Comparison of ENCODE assay signal across 8 cellular contexts in genomic region chr19:46714523-46715106, GRCh38. TPM values are rescaled to one million over a fixed set of nuclear protein-coding genes. Genes with fewer than 3 reads are reported as not detected.
DNase-seq lines count a peak whose midpoint lies in the region; ATAC-seq and TF ChIP-seq lines count a peak whose summit lies in the region.

No MANE protein-coding gene starts in this region.

- CTCF ChIA-PET in activated CD4-positive, alpha-beta memory T cell treated with anti-CD3 and anti-CD28 coated beads, Interleukin-2, amount 10 ng/mL, durations not matched to agents 7 days and 5 days (lab: Charles Lee), result interaction anchor here (0.8 to 5.6 kb wide), 7 partner anchors 11 to 113 kb away, joined by 3 to 50 read pairs (median 5); partner anchors contain the start of gene CALM3

- H3K9ac ChIP-seq in fibroblast of lung (ENCODE audit: insufficient read depth, low read length), result peak overlapping the region; percentile 71

- peak overlapping the region; percentile 97 for H3K4me3 Mint-ChIP-seq in activated CD4-positive, alpha-beta memory T cell treated with anti-CD3 and anti-CD28 coated beads, Interleukin-2, amount 10 ng/mL, durations not matched to agents 7 days and 5 days

- H3K4me3 ChIP-seq in AG09309 (ENCODE audit: control insufficient read depth, low read depth, low read length) (peak overlapping the region; percentile 76), fibroblast of lung (replicated peaks in 1 of 4; ENCODE audit: control extremely low read depth in 1 of 4, insufficient read depth in 1 of 4, low read depth in 3 of 4, low read length in 4 of 4) (peak overlapping the region; percentile 73 to 89 (median 76)), retinal pigment epithelial cell (ENCODE audit: low read length) (peak overlapping the region; percentile 90)

- no peaks in the 10 kb centered on the region for H3K27me3 Mint-ChIP-seq in activated CD4-positive, alpha-beta memory T cell treated with anti-CD3 and anti-CD28 coated beads, Interleukin-2, amount 10 ng/mL, durations not matched to agents 7 days and 5 days

- TF ChIP-seq CTCF in AG09309 (IDR thresholded peaks at IDR 0.05; ENCODE audit: control insufficient read depth, insufficient read depth, low read depth, low read length, missing control alignments) (no peak), fibroblast of lung (conservative IDR thresholded peaks at IDR 0.05 in 1 of 2, IDR thresholded peaks at IDR 0.05 in 1 of 2; ENCODE audit: low read depth in 1 of 2, low read length in 2 of 2) (no peak), retinal pigment epithelial cell (conservative IDR thresholded peaks at IDR 0.05; ENCODE audit: low read depth, low read length) (no peak)

- no peaks in the 10 kb centered on the region for H3K9me3 Mint-ChIP-seq in activated CD4-positive, alpha-beta memory T cell treated with anti-CD3 and anti-CD28 coated beads, Interleukin-2, amount 10 ng/mL, durations not matched to agents 7 days and 5 days

- peaks cover 17% of the 10 kb centered on the region for H3K79me2 ChIP-seq in fibroblast of lung (ENCODE audit: control insufficient read depth, insufficient read depth, low read length)

- H2AFZ ChIP-seq in fibroblast of lung (ENCODE audit: low read length), result peak overlapping the region; percentile 35

- no peaks in the 10 kb centered on the region for H4K20me1 ChIP-seq in fibroblast of lung (ENCODE audit: control insufficient read depth, extremely low read depth, insufficient read depth, low read length)

- peak overlapping the region; percentile 95 for H3K27ac Mint-ChIP-seq in activated CD4-positive, alpha-beta memory T cell treated with anti-CD3 and anti-CD28 coated beads, Interleukin-2, amount 10 ng/mL, durations not matched to agents 7 days and 5 days

- H3K4me2 ChIP-seq in fibroblast of lung (ENCODE audit: extremely low read depth, insufficient read depth, low read length), result peak overlapping the region; percentile 95

- H3K9me3 ChIP-seq in fibroblast of lung (ENCODE audit: control insufficient read depth, insufficient read depth, low read depth, low read length), result no peaks in the 10 kb centered on the region

- POLR2A ChIA-PET in activated CD4-positive, alpha-beta memory T cell treated with anti-CD3 and anti-CD28 coated beads, Interleukin-2, amount 10 ng/mL, durations not matched to agents 7 days and 5 days (lab: Charles Lee), result interaction anchor here (0.8 to 5.1 kb wide), 18 partner anchors 9 to 541 kb away, joined by 3 to 40 read pairs (median 5); partner anchors contain the start of genes CALM3, CCDC9, DACT3 and SLC1A5

- peaks cover 61% of the 10 kb centered on the region for H3K36me3 Mint-ChIP-seq in activated CD4-positive, alpha-beta memory T cell treated with anti-CD3 and anti-CD28 coated beads, Interleukin-2, amount 10 ng/mL, durations not matched to agents 7 days and 5 days (ENCODE audit: low read depth)

- peaks cover 5% of the 10 kb centered on the region for H3K36me3 ChIP-seq in fibroblast of lung (ENCODE audit: control insufficient read depth, insufficient read depth, low read length)

- peak overlapping the region; percentile 93 for H3K27ac ChIP-seq in fibroblast of lung (ENCODE audit: insufficient read depth, low read length)

- no peak for DNase-seq in AG09309 (ENCODE audit: low read depth)
- DNase-seq in activated CD4-positive, alpha-beta memory T cell treated with anti-CD3 and anti-CD28 coated beads, Interleukin-2, amount 10 ng/mL, durations not matched to agents 7 days and 5 days, result peak; percentile 78
- DNase-seq in fibroblast of lung (ENCODE audit: low read depth in 2 of 2), result no peak
- no peak for DNase-seq in retinal pigment epithelial cell (ENCODE audit: low read depth)
- DNase-seq in GM03348 (ENCODE audit: low spot score), result no peak

- peaks cover 2% of the 10 kb centered on the region for H3K4me1 ChIP-seq in fibroblast of lung (ENCODE audit: control insufficient read depth, extremely low read depth, insufficient read depth, low read length)

- ATAC-seq in HG02885 (IDR thresholded peaks at IDR 0.05; ENCODE audit: poor library complexity, unreplicated experiment) (peak; percentile 30), GM19397 (IDR thresholded peaks at IDR 0.05; ENCODE audit: unreplicated experiment) (no peak), GM19467 (IDR thresholded peaks at IDR 0.05; ENCODE audit: unreplicated experiment) (no peak)

- peaks cover 40% of the 10 kb centered on the region for H3K4me1 Mint-ChIP-seq in activated CD4-positive, alpha-beta memory T cell treated with anti-CD3 and anti-CD28 coated beads, Interleukin-2, amount 10 ng/mL, durations not matched to agents 7 days and 5 days

- no peaks in the 10 kb centered on the region for H3K27me3 ChIP-seq in fibroblast of lung (ENCODE audit: control insufficient read depth, insufficient read depth, low read length)

RNA-seq across cellular contexts. Expression of gene PRKD2, which starts 2.3 kb away (rescaled TPM):
- 100 to 1,000 TPM; 167 to 177 TPM for total RNA-seq in activated CD4-positive, alpha-beta memory T cell treated with anti-CD3 and anti-CD28 coated beads, Interleukin-2, amount 10 ng/mL, durations not matched to agents 7 days and 5 days
- 8.2 and 11.6 TPM in 2 replicates for total RNA-seq in fibroblast of lung
- polyA plus RNA-seq in fibroblast of lung, result 8.1 and 10.8 TPM in 2 replicates
- polyA plus RNA-seq in fibroblast of lung (2012), result 15.0 and 22.3 TPM in 2 replicates
- 30.1 and 48.5 TPM in 2 replicates for polyA minus RNA-seq in fibroblast of lung (ENCODE audit: low replicate concordance)

RNA-seq across cellular contexts. Expression of gene FKRP, which starts 31.2 kb away (rescaled TPM):
- total RNA-seq in activated CD4-positive, alpha-beta memory T cell treated with anti-CD3 and anti-CD28 coated beads, Interleukin-2, amount 10 ng/mL, durations not matched to agents 7 days and 5 days, result 10 to 100 TPM; 13.4 to 15.4 TPM
- 9.8 and 12.2 TPM in 2 replicates for total RNA-seq in fibroblast of lung
- polyA plus RNA-seq in fibroblast of lung, result 11.8 and 15.1 TPM in 2 replicates
- polyA plus RNA-seq in fibroblast of lung (2012), result 16.8 and 19.6 TPM in 2 replicates
- 7.3 and 9.9 TPM in 2 replicates for polyA minus RNA-seq in fibroblast of lung (ENCODE audit: low replicate concordance)

RNA-seq across cellular contexts. Expression of gene STRN4, which starts 31.6 kb away (rescaled TPM):
- total RNA-seq in activated CD4-positive, alpha-beta memory T cell treated with anti-CD3 and anti-CD28 coated beads, Interleukin-2, amount 10 ng/mL, durations not matched to agents 7 days and 5 days, result 10 to 100 TPM; 75.1 to 78.5 TPM
- total RNA-seq in fibroblast of lung, result 52.9 and 56.0 TPM in 2 replicates
- polyA plus RNA-seq in fibroblast of lung, result 33.7 and 39.9 TPM in 2 replicates
- polyA plus RNA-seq in fibroblast of lung (2012), result 49.4 and 56.7 TPM in 2 replicates
- polyA minus RNA-seq in fibroblast of lung (ENCODE audit: low replicate concordance), result 136 TPM in 2 replicates

RNA-seq across cellular contexts. Expression of gene DACT3, which starts 53.6 kb away (rescaled TPM):
- total RNA-seq in activated CD4-positive, alpha-beta memory T cell treated with anti-CD3 and anti-CD28 coated beads, Interleukin-2, amount 10 ng/mL, durations not matched to agents 7 days and 5 days, result under 1 TPM; 0.15 to 0.20 TPM
- 4.1 and 5.6 TPM in 2 replicates for total RNA-seq in fibroblast of lung
- polyA plus RNA-seq in fibroblast of lung, result 9.3 and 11.5 TPM in 2 replicates
- polyA plus RNA-seq in fibroblast of lung (2012), result 9.4 and 12.0 TPM in 2 replicates
- polyA minus RNA-seq in fibroblast of lung (ENCODE audit: low replicate concordance), result 5.3 and 7.0 TPM in 2 replicates

Comparison
In these comparisons a context has a peak if more than half of its experiments do, and no peak if none do; other contexts are left out.
1. RNA of gene PRKD2, which starts 2.3 kb away (total RNA-seq): 167 to 177 TPM in activated CD4-positive, alpha-beta memory T cell treated with anti-CD3 and anti-CD28 coated beads, Interleukin-2, amount 10 ng/mL, durations not matched to agents 7 days and 5 days; 8.2 to 11.6 TPM in fibroblast of lung; every median in the first group is over 10 times any median in the second.
2. Peak in every context shown above with its lines, with median percentiles within 50 percentile points of each other: H3K4me3 ChIP-seq.